10 cellular contexts compared by ENCODE assay signal in the genomic region with DNA sequence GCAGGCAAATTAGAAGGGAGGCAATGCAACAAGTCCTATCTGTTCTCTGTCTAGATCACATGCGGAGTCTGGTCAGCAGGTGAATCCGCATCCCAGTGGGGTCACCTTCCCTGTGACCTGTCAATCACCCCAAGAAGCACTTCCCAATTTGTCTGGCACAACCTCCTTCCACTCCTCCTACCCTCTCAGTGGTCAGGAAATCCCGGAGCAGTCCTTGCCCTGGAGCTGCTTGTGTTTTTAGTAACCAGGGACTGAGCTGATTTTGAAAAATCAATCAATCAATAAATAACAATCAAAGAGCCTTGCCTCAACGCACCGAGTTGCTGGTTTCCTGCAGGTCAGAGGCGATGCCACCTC. TPM values are rescaled to one million over a fixed set of nuclear protein-coding genes. Genes with fewer than 3 reads are reported as not detected.
DNase-seq lines count a peak whose midpoint lies in the region; ATAC-seq and TF ChIP-seq lines count a peak whose summit lies in the region.
"Had no signal": no experiment of that assay in that cellular context is flagged by ENCODE, and none has a peak within 500 bp of the region (broad histone marks: within the 10 kb centered on the region; RNA-seq: fewer than 3 reads in every experiment).

No MANE protein-coding gene starts in this region.

- DNase-seq in AG08396 (ENCODE audit: low spot score): peak; percentile 31
- DNase-seq in Peyer's patch: no peak
- peak; percentile 57 to 60 for DNase-seq in cardiac muscle cell (ENCODE audit: low read depth in 1 of 2, low spot score in 1 of 2)
- peak; percentile 80 for DNase-seq in neural progenitor cell (ENCODE audit: low spot score)
- no peak for DNase-seq in activated CD4-positive, alpha-beta T cell treated with anti-CD3 and anti-CD28 coated beads for 36 hours
- DNase-seq in epidermal melanocyte (ENCODE audit: insufficient read length, low spot score): no peak
- DNase-seq: activated CD4-positive, alpha-beta T cell treated with anti-CD3 and anti-CD28 coated beads, Interleukin-2, amount 50 U/mL, for 1 hour; CD4-positive, CD25-positive, alpha-beta regulatory T cell had no signal

- H3K36me3 Mint-ChIP-seq in neural progenitor cell: no peaks in the 10 kb centered on the region
- H3K36me3 Mint-ChIP-seq in activated CD4-positive, alpha-beta T cell treated with anti-CD3 and anti-CD28 coated beads for 36 hours (ENCODE audit: low read depth): no peaks in the 10 kb centered on the region
- H3K36me3 Mint-ChIP-seq: CD4-positive, CD25-positive, alpha-beta regulatory T cell had no signal

- H3K4me2 ChIP-seq in neural progenitor cell: peak overlapping the region; percentile 90

- H3K4me3 ChIP-seq in Peyer's patch: peak overlapping the region in 3 of 4 donors; percentile 39 to 60 (median 58)
- H3K4me3 ChIP-seq in cardiac muscle cell: peak overlapping the region; percentile 62
- H3K4me3 ChIP-seq in neural progenitor cell: peak overlapping the region; percentile 92

- TF ChIP-seq POLR2A in Peyer's patch (IDR thresholded peaks at IDR 0.05) (no peak), GM18505 (IDR thresholded peaks at IDR 0.05; ENCODE audit: borderline replicate concordance, extremely low read depth, insufficient read depth, insufficient read length) (no peak)

- POLR2A ChIA-PET in activated CD4-positive, alpha-beta T cell treated with anti-CD3 and anti-CD28 coated beads for 36 hours (lab: Charles Lee): no interaction called here

- no peaks in the 10 kb centered on the region for H3K36me3 ChIP-seq in Peyer's patch
- H3K36me3 ChIP-seq in cardiac muscle cell: no peaks in the 10 kb centered on the region
- H3K36me3 ChIP-seq in neural progenitor cell: no peaks in the 10 kb centered on the region

- CTCF ChIA-PET in activated CD4-positive, alpha-beta T cell treated with anti-CD3 and anti-CD28 coated beads for 36 hours (lab: Charles Lee): interaction anchor here (0.5 kb wide), 1 partner anchor 16 kb away, joined by 3 read pairs; no protein-coding TSS in a partner anchor

- H3K27ac ChIP-seq in Peyer's patch (peak overlapping the region in 3 of 4 donors; percentile 62 to 69 (median 64)), cardiac muscle cell (peak overlapping the region; percentile 74), neural progenitor cell (no peak overlapping the region)

- no peaks in the 10 kb centered on the region for H3K27me3 ChIP-seq in Peyer's patch
- H3K27me3 ChIP-seq in cardiac muscle cell: no peaks in the 10 kb centered on the region
- H3K27me3 ChIP-seq in neural progenitor cell: no peaks in the 10 kb centered on the region

- H3K4me1 Mint-ChIP-seq in neural progenitor cell: peaks cover 42% of the 10 kb centered on the region
- no peaks in the 10 kb centered on the region for H3K4me1 Mint-ChIP-seq in activated CD4-positive, alpha-beta T cell treated with anti-CD3 and anti-CD28 coated beads for 36 hours
- H3K4me1 Mint-ChIP-seq: CD4-positive, CD25-positive, alpha-beta regulatory T cell had no signal

- H3F3A ChIP-seq in neural progenitor cell (ENCODE audit: low read depth): peaks cover 4% of the 10 kb centered on the region

- H3K9me3 Mint-ChIP-seq in neural progenitor cell: no peaks in the 10 kb centered on the region
- H3K9me3 Mint-ChIP-seq in activated CD4-positive, alpha-beta T cell treated with anti-CD3 and anti-CD28 coated beads for 36 hours (ENCODE audit: low read depth): peaks cover 3% of the 10 kb centered on the region

- peak overlapping the region; percentile 91 for H3K27ac Mint-ChIP-seq in neural progenitor cell
- H3K27ac Mint-ChIP-seq in activated CD4-positive, alpha-beta T cell treated with anti-CD3 and anti-CD28 coated beads for 36 hours: no peak overlapping the region
- H3K27ac Mint-ChIP-seq: CD4-positive, CD25-positive, alpha-beta regulatory T cell had no signal

- no peak for ATAC-seq in activated CD4-positive, alpha-beta T cell treated with anti-CD3 and anti-CD28 coated beads for 36 hours
- ATAC-seq in GM18505 (IDR thresholded peaks at IDR 0.05; ENCODE audit: unreplicated experiment): no peak
- no peak for ATAC-seq in HG03460 (IDR thresholded peaks at IDR 0.05; ENCODE audit: unreplicated experiment)

- peak overlapping the region; percentile 36 for H3K9ac ChIP-seq in neural progenitor cell

- H4K20me1 ChIP-seq in neural progenitor cell (ENCODE audit: low read depth): no peaks in the 10 kb centered on the region

- H3K79me2 ChIP-seq in neural progenitor cell (ENCODE audit: low read depth): peaks cover 41% of the 10 kb centered on the region

- peak overlapping the region; percentile 100 for H2AFZ ChIP-seq in neural progenitor cell (replicated peaks)

- intact Hi-C loops in activated CD4-positive, alpha-beta T cell treated with anti-CD3 and anti-CD28 coated beads for 36 hours (cut with DNase I, micrococcal nuclease): no loop called here

- H3K27me3 Mint-ChIP-seq in neural progenitor cell (ENCODE audit: insufficient read depth, low read depth): no peaks in the 10 kb centered on the region
- H3K27me3 Mint-ChIP-seq in activated CD4-positive, alpha-beta T cell treated with anti-CD3 and anti-CD28 coated beads for 36 hours: peaks cover 21% of the 10 kb centered on the region
- H3K27me3 Mint-ChIP-seq: CD4-positive, CD25-positive, alpha-beta regulatory T cell had no signal

- TF ChIP-seq CTCF in Peyer's patch (IDR thresholded peaks at IDR 0.05) (no peak), cardiac muscle cell (IDR thresholded peaks at IDR 0.05; ENCODE audit: low read depth, low read length) (no peak), neural progenitor cell (IDR thresholded peaks at IDR 0.05) (no peak)

- H3K4me3 Mint-ChIP-seq in neural progenitor cell: peak overlapping the region; percentile 90
- H3K4me3 Mint-ChIP-seq in activated CD4-positive, alpha-beta T cell treated with anti-CD3 and anti-CD28 coated beads for 36 hours: no peak overlapping the region
- H3K4me3 Mint-ChIP-seq: CD4-positive, CD25-positive, alpha-beta regulatory T cell had no signal

- H3K4me1 ChIP-seq in Peyer's patch (no peaks in the 10 kb centered on the region), cardiac muscle cell (ENCODE audit: low read depth) (peaks cover 28% of the 10 kb centered on the region), neural progenitor cell (peaks cover 28% of the 10 kb centered on the region)

- no peaks in the 10 kb centered on the region for H3K9me3 ChIP-seq in Peyer's patch
- H3K9me3 ChIP-seq in cardiac muscle cell (ENCODE audit: low read depth): no peaks in the 10 kb centered on the region
- H3K9me3 ChIP-seq in neural progenitor cell (ENCODE audit: low read depth): no peaks in the 10 kb centered on the region

RNA-seq across cellular contexts. Expression of a gene that starts 0.6 kb away (rescaled TPM):
- total RNA-seq in Peyer's patch (10 to 100 TPM in 1 of 4 donors, 1 to 10 TPM in 3; 4.9 to 10.0 (median 8.3) TPM), cardiac muscle cell (19.4 and 32.4 TPM in 2 replicates), neural progenitor cell (ENCODE audit: low replicate concordance) (22.9 and 26.5 TPM in 2 replicates)
- polyA plus RNA-seq in cardiac muscle cell: 15.9 and 18.5 TPM in 2 replicates
- not detected for total RNA-seq in activated CD4-positive, alpha-beta T cell treated with anti-CD3 and anti-CD28 coated beads for 36 hours
- total RNA-seq: CD4-positive, CD25-positive, alpha-beta regulatory T cell had no signal
- polyA plus RNA-seq: CD4-positive, CD25-positive, alpha-beta regulatory T cell had no signal

Comparison
In these comparisons a context has a peak if more than half of its experiments do, and no peak if none do; other contexts are left out.
1. DNase-seq: peak in AG08396 (single experiment), cardiac muscle cell (2 of 2) and neural progenitor cell (single experiment); none in Peyer's patch (0 of 3), activated CD4-positive, alpha-beta T cell treated with anti-CD3 and anti-CD28 coated beads for 36 hours (single experiment) and epidermal melanocyte (single experiment).
2. RNA of a gene that starts 0.6 kb away (total RNA-seq): 19.4 to 32.4 TPM in cardiac muscle cell, 22.9 to 26.5 TPM in neural progenitor cell and 4.9 to 10.0 TPM in Peyer's patch; not detected in activated CD4-positive, alpha-beta T cell treated with anti-CD3 and anti-CD28 coated beads for 36 hours; every median in the first group is over 4 times any median in the second.
3. Peak in every context shown above with its lines, with median percentiles within 50 percentile points of each other: H3K4me3 ChIP-seq.